9 cellular contexts compared by ENCODE assay signal in genomic region chr6:11230158-11231107, GRCh38. TPM values are rescaled to one million over a fixed set of nuclear protein-coding genes. Genes with fewer than 3 reads are reported as not detected.
A peak's percentile ranks its signal among the peaks of the same experiment; 100 is the strongest.
DNase-seq lines count a peak whose midpoint lies in the region; ATAC-seq and TF ChIP-seq lines count a peak whose summit lies in the region.
"Had no signal": no experiment of that assay in that cellular context is flagged by ENCODE, and none has a peak within 500 bp of the region (broad histone marks: within the 10 kb centered on the region; RNA-seq: fewer than 3 reads in every experiment).

No MANE protein-coding gene starts in this region.

- H3K4me1 ChIP-seq in ACC112 (ENCODE audit: control insufficient read depth, insufficient read depth, low read length, unreplicated experiment) = peaks cover 29% of the 10 kb centered on the region
- peaks cover 20% of the 10 kb centered on the region for H3K4me1 ChIP-seq in Loucy (ENCODE audit: insufficient read depth, low read length, poor library complexity, severe bottlenecking)

- H3K79me2 ChIP-seq in ACC112 (ENCODE audit: control insufficient read depth, insufficient read depth, low read length, unreplicated experiment) (peaks cover 52% of the 10 kb centered on the region), Loucy (ENCODE audit: insufficient read depth, low read length) (no peaks in the 10 kb centered on the region)

- peaks cover 87% of the 10 kb centered on the region in 2 donors for H3K4me1 Mint-ChIP-seq in natural killer cell

- no peaks in the 10 kb centered on the region for H3K9me3 Mint-ChIP-seq in natural killer cell

- H3F3A ChIP-seq in Loucy (ENCODE audit: low read depth) = no peaks in the 10 kb centered on the region

- H3K9me3 ChIP-seq in Loucy (ENCODE audit: insufficient read depth, low read depth, low read length) = no peaks in the 10 kb centered on the region

- H2AFZ ChIP-seq in ACC112 (ENCODE audit: low read length, unreplicated experiment) = peak overlapping the region; percentile 22
- H2AFZ ChIP-seq in Loucy (ENCODE audit: low read length) = no peak overlapping the region

- no peak for TF ChIP-seq CTCF in Loucy (conservative IDR thresholded peaks at IDR 0.05; ENCODE audit: low read length)
- no peak for TF ChIP-seq CTCF in dorsolateral prefrontal cortex (IDR thresholded peaks at IDR 0.05 in 54 of 56, conservative IDR thresholded peaks at IDR 0.05 in 2 of 56; ENCODE audit: low read depth in 1 of 56, partially characterized antibody in 56 of 56)
- TF ChIP-seq CTCF in natural killer cell (IDR thresholded peaks at IDR 0.05) = no peak

- H3K27ac ChIP-seq in ACC112 (ENCODE audit: low read depth, low read length) = peak overlapping the region; percentile 81
- peak overlapping the region in 52 of 59 donors; percentile 5 to 92 (median 76) for H3K27ac ChIP-seq in dorsolateral prefrontal cortex

- H3K27me3 ChIP-seq in ACC112 (ENCODE audit: insufficient read depth, low read length) = no peaks in the 10 kb centered on the region
- H3K27me3 ChIP-seq in Loucy (ENCODE audit: insufficient read depth, low read length, poor library complexity, severe bottlenecking) = no peaks in the 10 kb centered on the region
- no peaks in the 10 kb centered on the region for H3K27me3 ChIP-seq in dorsolateral prefrontal cortex

- intact Hi-C loops in dorsolateral prefrontal cortex (cut with DNase I) = loop anchor here (5.0 to 10.0 kb wide), 3 partner anchors 138 to 344 kb away; partner anchors contain the start of gene SMIM13 (in 1 of the 2)
- intact Hi-C loops in natural killer cell (cut with micrococcal nuclease) = loop anchor here (5.0 to 10.0 kb wide), 3 partner anchors 87 to 536 kb away; partner anchors contain the start of genes C6orf52, PAK1IP1 and SMIM13

- no peaks in the 10 kb centered on the region for H3K36me3 ChIP-seq in ACC112 (ENCODE audit: insufficient read depth, low read length)
- no peaks in the 10 kb centered on the region for H3K36me3 ChIP-seq in Loucy (ENCODE audit: insufficient read depth, low read length)

- peak overlapping the region; percentile 94 for H3K4me3 Mint-ChIP-seq in natural killer cell

- H3K4me3 ChIP-seq in ACC112 (ENCODE audit: low read depth, low read length) (peak overlapping the region; percentile 82), Loucy (ENCODE audit: low read length, poor library complexity, severe bottlenecking) (peak overlapping the region; percentile 82), dorsolateral prefrontal cortex (peak overlapping the region in 58 of 59 donors; percentile 9 to 91 (median 70))

- no peaks in the 10 kb centered on the region for H3K9me2 ChIP-seq in Loucy (replicated peaks; ENCODE audit: low read depth, low read length)

- no peak overlapping the region for H3K9ac ChIP-seq in Loucy (ENCODE audit: low read depth, low read length, poor library complexity, severe bottlenecking)

- peak overlapping the region; percentile 96 to 98 for H3K27ac Mint-ChIP-seq in natural killer cell

- H3K36me3 Mint-ChIP-seq in natural killer cell = no peaks in the 10 kb centered on the region

- DNase-seq in dorsolateral prefrontal cortex (no peak), natural killer cell (no peak), OCI-M1 (lab: John Stamatoyannopoulos, UW) (no peak), UCSD-AML1 (lab: John Stamatoyannopoulos, UW; ENCODE audit: unreplicated experiment) (no peak)
- DNase-seq: NCI-H526 had no signal

- ATAC-seq in natural killer cell (no peak), HG03565 (IDR thresholded peaks at IDR 0.05; ENCODE audit: unreplicated experiment) (no peak), HG03457 (IDR thresholded peaks at IDR 0.05; ENCODE audit: unreplicated experiment) (no peak)

- H3K27me3 Mint-ChIP-seq in natural killer cell (ENCODE audit: low read depth in 2 of 2) = no peaks in the 10 kb centered on the region

- H4K20me1 ChIP-seq in Loucy (ENCODE audit: insufficient read depth, low read length, poor library complexity, severe bottlenecking) = no peaks in the 10 kb centered on the region

- H3K4me2 ChIP-seq in Loucy (ENCODE audit: low read depth, low read length, poor library complexity, severe bottlenecking) = peak overlapping the region; percentile 84

RNA-seq across cellular contexts. Expression of gene NEDD9, which starts 2.0 kb away (rescaled TPM):
- total RNA-seq in dorsolateral prefrontal cortex = 10 to 100 TPM in 118 of 120 experiments, 1 to 10 TPM in 2; 7.7 to 36.0 (median 17.1) TPM
- 100 to 1,000 TPM; 106 to 110 (median 107) TPM for total RNA-seq in natural killer cell
